ENCODE assay signal across 20 cellular contexts in the genomic region with DNA sequence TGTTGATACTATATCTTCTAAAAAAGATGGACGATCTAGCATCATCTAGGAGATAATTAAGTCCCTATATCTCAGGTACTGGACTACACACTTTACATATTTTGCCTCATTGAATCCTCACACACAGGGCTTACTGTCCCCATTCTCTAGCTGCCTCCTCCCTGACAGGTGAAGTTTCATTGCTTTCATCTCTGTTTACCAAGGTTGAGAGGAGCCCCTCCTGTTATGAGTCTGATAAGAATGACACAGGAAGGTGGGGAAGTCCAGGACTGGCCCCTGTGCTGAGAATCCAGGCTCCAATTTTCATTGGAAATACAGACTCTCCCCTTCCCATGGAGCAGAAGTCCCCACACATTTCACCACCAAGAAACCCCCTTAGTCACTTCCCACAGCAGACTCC.
DNase-seq lines count a peak whose midpoint lies in the region; ATAC-seq and TF ChIP-seq lines count a peak whose summit lies in the region.
"Had no signal": no experiment of that assay in that cellular context is flagged by ENCODE, and none has a peak within 500 bp of the region (broad histone marks: within the 10 kb centered on the region; RNA-seq: fewer than 3 reads in every experiment).

No MANE protein-coding gene starts in this region.

- no peak overlapping the region for H4K8ac ChIP-seq in mesenchymal stem cell (ENCODE audit: low read length)

- H2BK12ac ChIP-seq in mesenchymal stem cell (ENCODE audit: low read length in 2 of 2): no peak overlapping the region

- peaks cover 8% of the 10 kb centered on the region for H3K79me1 ChIP-seq in mesenchymal stem cell (replicated peaks; ENCODE audit: low read length, poor library complexity, severe bottlenecking)

- intact Hi-C loops in activated CD8-positive, alpha-beta T cell treated with anti-CD3 and anti-CD28 coated beads for 36 hours (cut with micrococcal nuclease): no loop called here

- peak overlapping the region; percentile 79 for H3K9ac ChIP-seq in Loucy (ENCODE audit: low read depth, low read length, poor library complexity, severe bottlenecking)
- no peak overlapping the region for H3K9ac ChIP-seq in mesenchymal stem cell (ENCODE audit: low read length)

- H3K9me3 ChIP-seq in Loucy (ENCODE audit: insufficient read depth, low read depth, low read length) (no peaks in the 10 kb centered on the region), mesenchymal stem cell (ENCODE audit: control insufficient read depth, low read length) (no peaks in the 10 kb centered on the region)
- H3K9me3 ChIP-seq: SJCRH30 had no signal

- H3K4me1 Mint-ChIP-seq in activated CD8-positive, alpha-beta T cell treated with anti-CD3 and anti-CD28 coated beads for 36 hours (ENCODE audit: low read depth): peaks cover 38% of the 10 kb centered on the region
- H3K4me1 Mint-ChIP-seq in activated CD8-positive, alpha-beta T cell treated with anti-CD3 and anti-CD28 coated beads, Interleukin-2, amount 10 ng/mL, durations not matched to agents 7 days and 5 days (ENCODE audit: low read depth): peaks cover 30% of the 10 kb centered on the region

- H3K36me3 Mint-ChIP-seq in activated CD8-positive, alpha-beta T cell treated with anti-CD3 and anti-CD28 coated beads for 36 hours (ENCODE audit: low read depth): no peaks in the 10 kb centered on the region
- no peaks in the 10 kb centered on the region for H3K36me3 Mint-ChIP-seq in activated CD8-positive, alpha-beta T cell treated with anti-CD3 and anti-CD28 coated beads, Interleukin-2, amount 10 ng/mL, durations not matched to agents 7 days and 5 days (ENCODE audit: low read depth)
- H3K36me3 Mint-ChIP-seq: CD4-positive, alpha-beta memory T cell had no signal

- DNase-seq in activated CD8-positive, alpha-beta T cell treated with anti-CD3 and anti-CD28 coated beads for 36 hours: no peak
- no peak for DNase-seq in activated CD8-positive, alpha-beta T cell treated with anti-CD3 and anti-CD28 coated beads, Interleukin-2, amount 10 ng/mL, durations not matched to agents 7 days and 5 days
- DNase-seq in mesenchymal stem cell (no peak), DMS79 (lab: John Stamatoyannopoulos, UW) (no peak)
- DNase-seq: ACHN; CD4-positive, alpha-beta memory T cell; MM.1S; NCI-H1105; NCI-H1930; NCI-H2171 treated with DMSO at 0.1 percent for 48 hours; NCI-H524 treated with DMSO at 0.1 percent for 48 hours; NK-92 treated with Interleukin-12 subunit alpha and Interleukin-12 subunit beta, amount 100 ng/mL, for 24 hours; SJCRH30 had no signal

- no peak overlapping the region for H2AFZ ChIP-seq in Loucy (ENCODE audit: low read length)
- no peak overlapping the region for H2AFZ ChIP-seq in mesenchymal stem cell (ENCODE audit: low read depth, low read length)

- no peak overlapping the region for H3K4me3 Mint-ChIP-seq in activated CD8-positive, alpha-beta T cell treated with anti-CD3 and anti-CD28 coated beads for 36 hours
- H3K4me3 Mint-ChIP-seq in activated CD8-positive, alpha-beta T cell treated with anti-CD3 and anti-CD28 coated beads, Interleukin-2, amount 10 ng/mL, durations not matched to agents 7 days and 5 days: no peak overlapping the region
- H3K4me3 Mint-ChIP-seq: B cell; CD4-positive, alpha-beta memory T cell had no signal

- peaks cover 36% of the 10 kb centered on the region for H3K79me2 ChIP-seq in Loucy (ENCODE audit: insufficient read depth, low read length)

- H3K36me3 ChIP-seq in Loucy (ENCODE audit: insufficient read depth, low read length) (no peaks in the 10 kb centered on the region), mesenchymal stem cell (ENCODE audit: control insufficient read depth in 1 of 2, insufficient read depth in 2 of 2, low read depth in 1 of 2, low read length in 2 of 2) (peaks cover 0 to 2% of the 10 kb centered on the region in 2 experiments)
- H3K36me3 ChIP-seq: SJCRH30 had no signal

- no peaks in the 10 kb centered on the region for H3K27me3 Mint-ChIP-seq in activated CD8-positive, alpha-beta T cell treated with anti-CD3 and anti-CD28 coated beads for 36 hours
- H3K27me3 Mint-ChIP-seq in activated CD8-positive, alpha-beta T cell treated with anti-CD3 and anti-CD28 coated beads, Interleukin-2, amount 10 ng/mL, durations not matched to agents 7 days and 5 days (ENCODE audit: low read depth): no peaks in the 10 kb centered on the region
- H3K27me3 Mint-ChIP-seq: B cell; CD4-positive, alpha-beta memory T cell had no signal

- TF ChIP-seq CTCF in activated CD8-positive, alpha-beta T cell treated with anti-CD3 and anti-CD28 coated beads for 36 hours (IDR thresholded peaks at IDR 0.05): no peak
- TF ChIP-seq CTCF in Loucy (conservative IDR thresholded peaks at IDR 0.05; ENCODE audit: low read length): no peak

- H3K27me3 ChIP-seq in Loucy (ENCODE audit: insufficient read depth, low read length, poor library complexity, severe bottlenecking) (no peaks in the 10 kb centered on the region), mesenchymal stem cell (ENCODE audit: control insufficient read depth in 1 of 2, insufficient read depth in 1 of 2, low read length in 2 of 2) (no peaks in the 10 kb centered on the region)
- H3K27me3 ChIP-seq: SJCRH30 had no signal

- no peak overlapping the region for H2BK120ac ChIP-seq in mesenchymal stem cell (ENCODE audit: low read depth, low read length)

- H3K4me1 ChIP-seq in Loucy (ENCODE audit: insufficient read depth, low read length, poor library complexity, severe bottlenecking) (peaks cover 53% of the 10 kb centered on the region), mesenchymal stem cell (ENCODE audit: control insufficient read depth, insufficient read depth, low read depth, low read length) (peaks cover 1% of the 10 kb centered on the region)

- ATAC-seq in activated CD8-positive, alpha-beta T cell treated with anti-CD3 and anti-CD28 coated beads for 36 hours: peak; percentile 50
- ATAC-seq in activated CD8-positive, alpha-beta T cell treated with anti-CD3 and anti-CD28 coated beads, Interleukin-2, amount 10 ng/mL, durations not matched to agents 7 days and 5 days: no peak
- ATAC-seq in GM18868 (IDR thresholded peaks at IDR 0.05; ENCODE audit: unreplicated experiment) (peak; percentile 62), HG02870 (IDR thresholded peaks at IDR 0.05; ENCODE audit: unreplicated experiment) (no peak), HG03432 (IDR thresholded peaks at IDR 0.05; ENCODE audit: unreplicated experiment) (no peak)
- ATAC-seq: HCT116 had no signal

- no peak overlapping the region for H3K27ac ChIP-seq in mesenchymal stem cell (ENCODE audit: low read length, poor library complexity, severe bottlenecking)
- H3K27ac ChIP-seq: RWPE1, SJCRH30 had no signal

- no peak overlapping the region for H4K91ac ChIP-seq in mesenchymal stem cell (ENCODE audit: low read length)

- H2BK15ac ChIP-seq in mesenchymal stem cell (ENCODE audit: low read depth, poor library complexity, severe bottlenecking): peak overlapping the region; percentile 32

- H3K4me3 ChIP-seq in Loucy (ENCODE audit: low read length, poor library complexity, severe bottlenecking) (no peak overlapping the region), mesenchymal stem cell (ENCODE audit: insufficient read depth in 1 of 2, low read depth in 1 of 2, low read length in 2 of 2) (no peak overlapping the region)
- H3K4me3 ChIP-seq: SJCRH30 had no signal

- no peaks in the 10 kb centered on the region for H4K20me1 ChIP-seq in Loucy (ENCODE audit: insufficient read depth, low read length, poor library complexity, severe bottlenecking)

- H3F3A ChIP-seq in Loucy (ENCODE audit: low read depth): peaks cover 17% of the 10 kb centered on the region

- peak overlapping the region in 1 of 2 experiments; percentile 35 for H3K18ac ChIP-seq in mesenchymal stem cell (ENCODE audit: low read depth in 1 of 2, low read length in 2 of 2)

- H2AK5ac ChIP-seq in mesenchymal stem cell (ENCODE audit: low read length, severe bottlenecking): no peak overlapping the region

- no peaks in the 10 kb centered on the region for H3K9me2 ChIP-seq in Loucy (replicated peaks; ENCODE audit: low read depth, low read length)

- H3K4ac ChIP-seq in mesenchymal stem cell (ENCODE audit: low read depth in 1 of 2, low read length in 2 of 2): no peak overlapping the region

- H3K14ac ChIP-seq in mesenchymal stem cell (ENCODE audit: low read length in 2 of 2): no peak overlapping the region

- H3K4me2 ChIP-seq in Loucy (ENCODE audit: low read depth, low read length, poor library complexity, severe bottlenecking) (peak overlapping the region; percentile 10), mesenchymal stem cell (ENCODE audit: low read length, poor library complexity, severe bottlenecking) (no peak overlapping the region)

- H3K23ac ChIP-seq in mesenchymal stem cell (ENCODE audit: low read length in 2 of 2): no peak overlapping the region

- 100% methylated on average over 1 of the region's 1 CpG for WGBS in mesenchymal stem cell

- no peak overlapping the region for H3K27ac Mint-ChIP-seq in activated CD8-positive, alpha-beta T cell treated with anti-CD3 and anti-CD28 coated beads for 36 hours
- no peak overlapping the region for H3K27ac Mint-ChIP-seq in activated CD8-positive, alpha-beta T cell treated with anti-CD3 and anti-CD28 coated beads, Interleukin-2, amount 10 ng/mL, durations not matched to agents 7 days and 5 days
- H3K27ac Mint-ChIP-seq: B cell had no signal

- H2BK5ac ChIP-seq in mesenchymal stem cell (ENCODE audit: low read depth, low read length, poor library complexity, severe bottlenecking): no peak overlapping the region

- CTCF ChIA-PET in activated CD8-positive, alpha-beta T cell treated with anti-CD3 and anti-CD28 coated beads for 36 hours (lab: Charles Lee): interaction anchor here (1.4 kb wide), 1 partner anchor 356 kb away, joined by 4 read pairs; no protein-coding TSS in a partner anchor
- CTCF ChIA-PET in activated CD8-positive, alpha-beta T cell treated with anti-CD3 and anti-CD28 coated beads, Interleukin-2, amount 10 ng/mL, durations not matched to agents 7 days and 5 days (lab: Charles Lee): no interaction called here

- no peaks in the 10 kb centered on the region for H3K9me3 Mint-ChIP-seq in activated CD8-positive, alpha-beta T cell treated with anti-CD3 and anti-CD28 coated beads for 36 hours
- H3K9me3 Mint-ChIP-seq in activated CD8-positive, alpha-beta T cell treated with anti-CD3 and anti-CD28 coated beads, Interleukin-2, amount 10 ng/mL, durations not matched to agents 7 days and 5 days (ENCODE audit: insufficient read depth): no peaks in the 10 kb centered on the region
- H3K9me3 Mint-ChIP-seq: CD4-positive, alpha-beta memory T cell had no signal

- POLR2A ChIA-PET in activated CD8-positive, alpha-beta T cell treated with anti-CD3 and anti-CD28 coated beads for 36 hours (lab: Charles Lee): no interaction called here
- POLR2A ChIA-PET in activated CD8-positive, alpha-beta T cell treated with anti-CD3 and anti-CD28 coated beads, Interleukin-2, amount 10 ng/mL, durations not matched to agents 7 days and 5 days (lab: Charles Lee): no interaction called here

Comparison
In these comparisons a context has a peak if more than half of its experiments do, and no peak if none do; other contexts are left out.
1. ATAC-seq: peak in activated CD8-positive, alpha-beta T cell treated with anti-CD3 and anti-CD28 coated beads for 36 hours (single experiment) and GM18868 (single experiment); none in activated CD8-positive, alpha-beta T cell treated with anti-CD3 and anti-CD28 coated beads, Interleukin-2, amount 10 ng/mL, durations not matched to agents 7 days and 5 days (single experiment), HG02870 (single experiment) and HG03432 (single experiment).